ENCODE assay signal across 1 cellular context in genomic region chr17:15290186-15290536, GRCh38.
A peak's percentile ranks its signal among the peaks of the same experiment; 100 is the strongest.
TF ChIP-seq lines count a peak whose summit lies in the region.

No MANE protein-coding gene starts in this region.

TF ChIP-seq in K562, 482 proteins besides CTCF, POLR2A, EP300 and RAD21:
- TF ChIP-seq PRMT5 (CRISPR knock-in tag; IDR thresholded peaks at IDR 0.05) (no peak), ZNF766 (CRISPR knock-in tag; conservative IDR thresholded peaks at IDR 0.05) (no peak), HDAC2 (IDR thresholded peaks at IDR 0.05) (no peak), ZBTB17 (CRISPR knock-in tag; IDR thresholded peaks at IDR 0.05) (no peak), CEBPB (tag; IDR thresholded peaks at IDR 0.05) (0 out of 2 replicates have a peak, but pooled peaks have one; percentile 12), MAFF (IDR thresholded peaks at IDR 0.05; ENCODE audit: low read length) (no peak), MCM5 (IDR thresholded peaks at IDR 0.05; ENCODE audit: low read depth) (no peak), PTRF (tag; IDR thresholded peaks at IDR 0.05) (no peak), EP400 (IDR thresholded peaks at IDR 0.05) (no peak), JUND (IDR thresholded peaks at IDR 0.05; ENCODE audit: borderline replicate concordance, low read depth, low read length) (no peak), JUND (tag; IDR thresholded peaks at IDR 0.05; ENCODE audit: borderline replicate concordance, low read depth, low read length) (no peak), ZNF24 (IDR thresholded peaks at IDR 0.05) (no peak), RBM14 (IDR thresholded peaks at IDR 0.05; ENCODE audit: borderline replicate concordance, insufficient read depth, low read depth, low read length) (no peak), CEBPG (CRISPR knock-in tag; IDR thresholded peaks at IDR 0.05) (no peak), CEBPG (tag; conservative IDR thresholded peaks at IDR 0.05 in 1 of 2, IDR thresholded peaks at IDR 0.05 in 1 of 2) (0 out of 4 replicates have a peak, but pooled peaks of 1 of the 2 experiments have one; percentile 43), GMEB1 (CRISPR knock-in tag; IDR thresholded peaks at IDR 0.05) (no peak)
TF ChIP-seq in K562: peak in this region for 2.
